ENCODE assay signal across 10 cellular contexts in genomic region chr2:191217580-191217979, GRCh38. TPM values are rescaled to one million over a fixed set of nuclear protein-coding genes. Genes with fewer than 3 reads are reported as not detected.
DNase-seq lines count a peak whose midpoint lies in the region; ATAC-seq, FAIRE-seq and TF ChIP-seq lines count a peak whose summit lies in the region.
"Had no signal": no experiment of that assay in that cellular context is flagged by ENCODE, and none has a peak within 500 bp of the region (broad histone marks: within the 10 kb centered on the region; RNA-seq: fewer than 3 reads in every experiment).

No MANE protein-coding gene starts in this region.

- H3K4me1 ChIP-seq in breast epithelium, result peaks cover 0 to 5% of the 10 kb centered on the region in 2 donors
- H3K4me1 ChIP-seq in RWPE2 (ENCODE audit: insufficient read depth, poor library complexity, severe bottlenecking), result peaks cover 39% of the 10 kb centered on the region
- H3K4me1 ChIP-seq in small intestine (ENCODE audit: control insufficient read depth in 2 of 2, insufficient read depth in 1 of 2, low read depth in 1 of 2, low read length in 1 of 2), result no peaks in the 10 kb centered on the region

- H3K36me3 Mint-ChIP-seq in MCF 10A (ENCODE audit: insufficient read depth, unreplicated experiment), result no peaks in the 10 kb centered on the region

- intact Hi-C loops in MCF 10A (cut with micrococcal nuclease), result loop anchor here (1.0 to 5.0 kb wide), 2 partner anchors 52 to 160 kb away; no protein-coding TSS in a partner anchor
- intact Hi-C loops in breast epithelium (cut with DNase I; ENCODE audit: low total_unique reads), result no loop called here

- TF ChIP-seq CTCF in MCF 10A (IDR thresholded peaks at IDR 0.05; ENCODE audit: unreplicated experiment), result no peak
- TF ChIP-seq CTCF in breast epithelium (IDR thresholded peaks at IDR 0.05), result no peak
- no peak for TF ChIP-seq CTCF in RWPE2 (IDR thresholded peaks at IDR 0.05; ENCODE audit: poor library complexity, severe bottlenecking)
- TF ChIP-seq CTCF in fibroblast of pulmonary artery (IDR thresholded peaks at IDR 0.05; ENCODE audit: low read length, missing control alignments), result no peak
- TF ChIP-seq CTCF in GM10266 (IDR thresholded peaks at IDR 0.05; ENCODE audit: control insufficient read depth, insufficient read depth, low read depth, missing control alignments), result no peak

- CTCF ChIA-PET in MCF 10A (lab: Yijun Ruan, JAX), result interaction anchor here (0.7 to 4.6 kb wide), 22 partner anchors 9 to 283 kb away, joined by 3 to 42 read pairs (median 6); no protein-coding TSS in a partner anchor

- peak overlapping the region; percentile 82 for H3K27ac Mint-ChIP-seq in MCF 10A (ENCODE audit: low read depth, unreplicated experiment)

- H3K4me3 ChIP-seq in breast epithelium (no peak overlapping the region), RWPE2 (ENCODE audit: severe bottlenecking) (no peak overlapping the region), fibroblast of pulmonary artery (replicated peaks; ENCODE audit: low read depth, low read length) (no peak overlapping the region), small intestine (ENCODE audit: low read depth in 1 of 2, low read length in 2 of 2) (no peak overlapping the region)
- H3K4me3 ChIP-seq: heart right ventricle had no signal

- TF ChIP-seq POLR2A in breast epithelium (IDR thresholded peaks at IDR 0.05), result no peak

- H3K9me3 ChIP-seq in breast epithelium, result no peaks in the 10 kb centered on the region
- H3K9me3 ChIP-seq in RWPE2 (ENCODE audit: severe bottlenecking), result no peaks in the 10 kb centered on the region
- H3K9me3 ChIP-seq in small intestine (ENCODE audit: control insufficient read depth, low read depth), result no peaks in the 10 kb centered on the region
- H3K9me3 ChIP-seq: BE2C had no signal

- DNase-seq in MCF 10A (ENCODE audit: unreplicated experiment), result peak; percentile 66
- no peak for DNase-seq in breast epithelium (ENCODE audit: low spot score in 2 of 2)
- no peak for DNase-seq in RWPE2 (ENCODE audit: low spot score)
- DNase-seq in fibroblast of pulmonary artery (ENCODE audit: low read depth), result peak; percentile 68
- peak; percentile 11 for DNase-seq in small intestine
- no peak for DNase-seq in NCI-H146 (lab: John Stamatoyannopoulos, UW)
- DNase-seq in GM10266 (ENCODE audit: extremely low spot score), result no peak

- H3K4me1 Mint-ChIP-seq in MCF 10A (ENCODE audit: insufficient read depth, unreplicated experiment), result peaks cover 37% of the 10 kb centered on the region

- H3K27me3 ChIP-seq in breast epithelium (no peaks in the 10 kb centered on the region), RWPE2 (ENCODE audit: insufficient read depth, poor library complexity, severe bottlenecking) (no peaks in the 10 kb centered on the region), small intestine (ENCODE audit: control insufficient read depth in 2 of 2, insufficient read depth in 2 of 2, low read length in 2 of 2) (no peaks in the 10 kb centered on the region)
- H3K27me3 ChIP-seq: BE2C, heart right ventricle had no signal

- H3K4me3 Mint-ChIP-seq in MCF 10A (ENCODE audit: unreplicated experiment), result no peak overlapping the region

- H3K9me3 Mint-ChIP-seq in MCF 10A (ENCODE audit: unreplicated experiment), result peaks cover 10% of the 10 kb centered on the region

- BruUV-seq in MCF 10A (replicated peaks; lab: Mats Ljungman, UMichigan), result no TSS peak

- H3K36me3 ChIP-seq in breast epithelium, result no peaks in the 10 kb centered on the region
- no peaks in the 10 kb centered on the region for H3K36me3 ChIP-seq in RWPE2 (ENCODE audit: low read depth)
- no peaks in the 10 kb centered on the region for H3K36me3 ChIP-seq in small intestine (ENCODE audit: control insufficient read depth in 2 of 2, insufficient read depth in 2 of 2, low read length in 2 of 2)
- H3K36me3 ChIP-seq: BE2C, heart right ventricle had no signal

- H3K27ac ChIP-seq in breast epithelium, result no peak overlapping the region
- peak overlapping the region; percentile 96 for H3K27ac ChIP-seq in RWPE2 (ENCODE audit: poor library complexity, severe bottlenecking)
- H3K27ac ChIP-seq in small intestine (ENCODE audit: low read depth in 1 of 2, low read length in 1 of 2), result no peak overlapping the region

- POLR2A ChIA-PET in MCF 10A (lab: Yijun Ruan, JAX), result interaction anchor here (0.6 to 2.8 kb wide), 8 partner anchors 15 to 564 kb away, joined by 3 to 17 read pairs (median 4); no protein-coding TSS in a partner anchor

- WGBS in small intestine, 3 donors, result 5 to 19% (median 6%) methylated on average over 1 of the region's 1 CpG

- no peak for FAIRE-seq in small intestine (lab: Jason Lieb, UNC)

- H3K27me3 Mint-ChIP-seq in MCF 10A (ENCODE audit: insufficient read depth, unreplicated experiment), result no peaks in the 10 kb centered on the region

- ATAC-seq in RWPE2 (ENCODE audit: low read depth) (peak; percentile 51), GM18907 (IDR thresholded peaks at IDR 0.05; ENCODE audit: unreplicated experiment) (no peak)

RNA-seq across cellular contexts. Expression of gene MYO1B, which starts 27.6 kb away (rescaled TPM):
- total RNA-seq in MCF 10A (2022), result 204 and 241 TPM in 2 replicates
- 10 to 100 TPM; 34.1 to 73.9 (median 63.9) TPM for total RNA-seq in breast epithelium
- polyA plus RNA-seq in small intestine, result 10 to 100 TPM in 1 of 3 donors, 1 to 10 TPM in 2; 8.1 to 17.1 (median 8.6) TPM

Comparison
In these comparisons a context has a peak if more than half of its experiments do, and no peak if none do; other contexts are left out.
1. DNase-seq: peak in MCF 10A (single experiment), fibroblast of pulmonary artery (single experiment) and small intestine (single experiment); none in breast epithelium (0 of 2), RWPE2 (single experiment), NCI-H146 (single experiment) and GM10266 (single experiment).